ENCODE assay signal across 17 cellular contexts in genomic region chr3:46918202-46918601, GRCh38. TPM values are rescaled to one million over a fixed set of nuclear protein-coding genes. Genes with fewer than 3 reads are reported as not detected.
A peak's percentile ranks its signal among the peaks of the same experiment; 100 is the strongest.
DNase-seq lines count a peak whose midpoint lies in the region; ATAC-seq and TF ChIP-seq lines count a peak whose summit lies in the region.
"Had no signal": no experiment of that assay in that cellular context is flagged by ENCODE, and none has a peak within 500 bp of the region (broad histone marks: within the 10 kb centered on the region; RNA-seq: fewer than 3 reads in every experiment).

No MANE protein-coding gene starts in this region.

- peaks cover 10 to 18% of the 10 kb centered on the region in 2 donors for H3K4me1 ChIP-seq in gastrocnemius medialis
- H3K4me1 ChIP-seq: Caco-2 had no signal

- H3K27me3 Mint-ChIP-seq in activated naive CD4-positive, alpha-beta T cell treated with anti-CD3 and anti-CD28 coated beads for 36 hours (ENCODE audit: low read depth) = no peaks in the 10 kb centered on the region
- H3K27me3 Mint-ChIP-seq in CD4-positive, alpha-beta T cell = no peaks in the 10 kb centered on the region
- H3K27me3 Mint-ChIP-seq in T-helper 17 cell = no peaks in the 10 kb centered on the region
- H3K27me3 Mint-ChIP-seq: CD8-positive, alpha-beta memory T cell had no signal

- DNase-seq in activated naive CD4-positive, alpha-beta T cell treated with anti-CD3 and anti-CD28 coated beads for 36 hours = no peak
- DNase-seq in activated naive CD4-positive, alpha-beta T cell treated with Interleukin-2 at 50 U/mL for 16 hours = no peak
- no peak for DNase-seq in CD4-positive, alpha-beta T cell
- DNase-seq in T-helper 17 cell (no peak), gastrocnemius medialis (no peak)
- DNase-seq in stimulated activated effector memory CD8-positive, alpha-beta T cell treated with anti-CD3 and anti-CD28 coated beads, Interleukin-12 subunit alpha, Interleukin-12 subunit beta, amount 100 ng/mL, for 72 hours (ENCODE audit: low spot score in 2 of 2) = no peak
- DNase-seq: DND-41, GDM1, GOT3, H9 had no signal

- H3K27me3 ChIP-seq in CD4-positive, alpha-beta T cell (ENCODE audit: control insufficient read depth, insufficient read depth, low read length) = no peaks in the 10 kb centered on the region
- no peaks in the 10 kb centered on the region for H3K27me3 ChIP-seq in gastrocnemius medialis

- peaks cover 0 to 57% of the 10 kb centered on the region in 2 donors for H3K36me3 ChIP-seq in gastrocnemius medialis

- H3K9me3 ChIP-seq in CD4-positive, alpha-beta T cell (ENCODE audit: control insufficient read depth, low read length) = no peaks in the 10 kb centered on the region
- H3K9me3 ChIP-seq in T-helper 17 cell (ENCODE audit: control insufficient read depth, low read length, poor library complexity, severe bottlenecking) (no peaks in the 10 kb centered on the region), gastrocnemius medialis (no peaks in the 10 kb centered on the region)
- H3K9me3 ChIP-seq: Caco-2 had no signal

- no peak for ATAC-seq in CD4-positive, alpha-beta T cell (ENCODE audit: poor library complexity)
- no peak for ATAC-seq in T-helper 17 cell
- ATAC-seq in stimulated activated effector memory CD8-positive, alpha-beta T cell treated with anti-CD3 and anti-CD28 coated beads, Interleukin-12 subunit alpha, Interleukin-12 subunit beta, amount 100 ng/mL, for 72 hours = no peak
- ATAC-seq in gastrocnemius medialis = no peak
- no peak for ATAC-seq in HG02981 (IDR thresholded peaks at IDR 0.05; ENCODE audit: unreplicated experiment)

- H3K4me3 ChIP-seq in gastrocnemius medialis = no peak overlapping the region

- H3K4me1 Mint-ChIP-seq in activated naive CD4-positive, alpha-beta T cell treated with anti-CD3 and anti-CD28 coated beads for 36 hours (ENCODE audit: low read depth) = peaks cover 15% of the 10 kb centered on the region
- H3K4me1 Mint-ChIP-seq in CD4-positive, alpha-beta T cell (ENCODE audit: low read depth) = peaks cover 16% of the 10 kb centered on the region
- H3K4me1 Mint-ChIP-seq in T-helper 17 cell = peaks cover 16% of the 10 kb centered on the region
- peaks cover 39% of the 10 kb centered on the region for H3K4me1 Mint-ChIP-seq in stimulated activated effector memory CD8-positive, alpha-beta T cell treated with anti-CD3 and anti-CD28 coated beads, Interleukin-12 subunit alpha, Interleukin-12 subunit beta, amount 100 ng/mL, for 72 hours
- H3K4me1 Mint-ChIP-seq: H9 had no signal

- TF ChIP-seq CTCF in CD4-positive, alpha-beta T cell (IDR thresholded peaks at IDR 0.05) = no peak
- no peak for TF ChIP-seq CTCF in gastrocnemius medialis (IDR thresholded peaks at IDR 0.05 in 4 of 5, conservative IDR thresholded peaks at IDR 0.05 in 1 of 5)

- no peak overlapping the region for H3K4me3 Mint-ChIP-seq in activated naive CD4-positive, alpha-beta T cell treated with anti-CD3 and anti-CD28 coated beads for 36 hours
- H3K4me3 Mint-ChIP-seq in CD4-positive, alpha-beta T cell = no peak overlapping the region
- no peak overlapping the region for H3K4me3 Mint-ChIP-seq in T-helper 17 cell
- H3K4me3 Mint-ChIP-seq in stimulated activated effector memory CD8-positive, alpha-beta T cell treated with anti-CD3 and anti-CD28 coated beads, Interleukin-12 subunit alpha, Interleukin-12 subunit beta, amount 100 ng/mL, for 72 hours = no peak overlapping the region
- H3K4me3 Mint-ChIP-seq: CD14-positive monocyte; CD8-positive, alpha-beta memory T cell; H9 had no signal

- no peak overlapping the region for H3K27ac ChIP-seq in CD4-positive, alpha-beta T cell (ENCODE audit: low read depth, low read length)
- H3K27ac ChIP-seq in gastrocnemius medialis = no peak overlapping the region
- H3K27ac ChIP-seq: 22Rv1 had no signal

- POLR2A ChIA-PET in CD4-positive, alpha-beta T cell (lab: Charles Lee) = no interaction called here

- no peak for TF ChIP-seq POLR2A in gastrocnemius medialis (IDR thresholded peaks at IDR 0.05)

- H3K27ac Mint-ChIP-seq in activated naive CD4-positive, alpha-beta T cell treated with anti-CD3 and anti-CD28 coated beads for 36 hours = peak overlapping the region; percentile 5
- H3K27ac Mint-ChIP-seq in CD4-positive, alpha-beta T cell = peak overlapping the region; percentile 29
- H3K27ac Mint-ChIP-seq in T-helper 17 cell = peak overlapping the region; percentile 19
- H3K27ac Mint-ChIP-seq in stimulated activated effector memory CD8-positive, alpha-beta T cell treated with anti-CD3 and anti-CD28 coated beads, Interleukin-12 subunit alpha, Interleukin-12 subunit beta, amount 100 ng/mL, for 72 hours = peak overlapping the region; percentile 40
- H3K27ac Mint-ChIP-seq: H9 had no signal

- intact Hi-C loops in activated naive CD4-positive, alpha-beta T cell treated with anti-CD3 and anti-CD28 coated beads for 36 hours (cut with micrococcal nuclease) = no loop called here
- intact Hi-C loops in CD4-positive, alpha-beta T cell (cut with DNase I, micrococcal nuclease) = no loop called here
- intact Hi-C loops in gastrocnemius medialis (cut with DNase I; ENCODE audit: low total_unique reads) = no loop called here

- no peaks in the 10 kb centered on the region for H3K9me3 Mint-ChIP-seq in activated naive CD4-positive, alpha-beta T cell treated with anti-CD3 and anti-CD28 coated beads for 36 hours
- H3K9me3 Mint-ChIP-seq in CD4-positive, alpha-beta T cell = no peaks in the 10 kb centered on the region
- no peaks in the 10 kb centered on the region for H3K9me3 Mint-ChIP-seq in stimulated activated effector memory CD8-positive, alpha-beta T cell treated with anti-CD3 and anti-CD28 coated beads, Interleukin-12 subunit alpha, Interleukin-12 subunit beta, amount 100 ng/mL, for 72 hours

- peaks cover 31% of the 10 kb centered on the region for H3K36me3 Mint-ChIP-seq in activated naive CD4-positive, alpha-beta T cell treated with anti-CD3 and anti-CD28 coated beads for 36 hours (ENCODE audit: low read depth)
- H3K36me3 Mint-ChIP-seq in CD4-positive, alpha-beta T cell (ENCODE audit: low read depth) = peaks cover 76% of the 10 kb centered on the region
- peaks cover 8% of the 10 kb centered on the region for H3K36me3 Mint-ChIP-seq in T-helper 17 cell (ENCODE audit: low read depth)
- H3K36me3 Mint-ChIP-seq in stimulated activated effector memory CD8-positive, alpha-beta T cell treated with anti-CD3 and anti-CD28 coated beads, Interleukin-12 subunit alpha, Interleukin-12 subunit beta, amount 100 ng/mL, for 72 hours = peaks cover 84% of the 10 kb centered on the region

- CTCF ChIA-PET in activated naive CD4-positive, alpha-beta T cell treated with anti-CD3 and anti-CD28 coated beads for 36 hours (lab: Charles Lee) = interaction anchor here (1.3 to 2.3 kb wide), 3 partner anchors 8 to 406 kb away, joined by 3 to 7 read pairs (median 6); no protein-coding TSS in a partner anchor
- CTCF ChIA-PET in CD4-positive, alpha-beta T cell (lab: Charles Lee) = interaction anchor here (0.5 to 2.2 kb wide), 3 partner anchors 9 to 115 kb away, joined by 3 to 8 read pairs (median 5); no protein-coding TSS in a partner anchor

- in situ Hi-C loops in gastrocnemius medialis (cut with MboI; ENCODE audit: low sequenced_read_pairs in 4 of 4) = loop anchor here in 2 of 4 donors (10.0 kb wide), 2 partner anchors 67 to 203 kb away; partner anchors contain the start of gene PRSS50 (in 2 of the 2)

RNA-seq across cellular contexts. Expression of gene PTH1R, which starts 40.7 kb away (rescaled TPM):
- not detected for total RNA-seq in activated naive CD4-positive, alpha-beta T cell treated with anti-CD3 and anti-CD28 coated beads for 36 hours
- total RNA-seq in CD4-positive, alpha-beta T cell = not detected
- total RNA-seq in T-helper 17 cell = not detected
- 1 to 10 TPM; 2.3 to 7.9 (median 7.3) TPM for total RNA-seq in gastrocnemius medialis
- total RNA-seq: CD8-positive, alpha-beta memory T cell had no signal

RNA-seq across cellular contexts. Expression of gene MYL3, which starts 55.0 kb away (rescaled TPM):
- not detected for total RNA-seq in activated naive CD4-positive, alpha-beta T cell treated with anti-CD3 and anti-CD28 coated beads for 36 hours
- total RNA-seq in CD4-positive, alpha-beta T cell = not detected
- total RNA-seq in T-helper 17 cell (not detected), gastrocnemius medialis (100 to 1,000 TPM in 2 of 4 donors, 10 to 100 TPM in 2; 42.5 to 544 (median 281) TPM)
- total RNA-seq: A673; CD8-positive, alpha-beta memory T cell; HT1080 had no signal

RNA-seq across cellular contexts. Expression of gene CCDC12, which starts 58.3 kb away (rescaled TPM):
- 10 to 100 TPM; 37.6 to 43.0 TPM for total RNA-seq in activated naive CD4-positive, alpha-beta T cell treated with anti-CD3 and anti-CD28 coated beads for 36 hours
- total RNA-seq in CD4-positive, alpha-beta T cell = 10 to 100 TPM; 57.5 to 59.5 TPM
- total RNA-seq in T-helper 17 cell (10 to 100 TPM; 67.6 to 75.8 TPM), gastrocnemius medialis (10 to 100 TPM; 24.6 to 32.0 (median 29.0) TPM)

Comparison
In these comparisons a context has a peak if more than half of its experiments do, and no peak if none do; other contexts are left out.
1. RNA of gene MYL3, which starts 55.0 kb away (total RNA-seq): 42.5 to 544 TPM in gastrocnemius medialis; not detected in activated naive CD4-positive, alpha-beta T cell treated with anti-CD3 and anti-CD28 coated beads for 36 hours, not detected in CD4-positive, alpha-beta T cell and not detected in T-helper 17 cell; every median in the first group is over 10 times any median in the second.
2. Peak in every context shown above with its lines, with median percentiles within 50 percentile points of each other: H3K27ac Mint-ChIP-seq.